Comparison of ENCODE assay signal across 30 cellular contexts in the genomic region with DNA sequence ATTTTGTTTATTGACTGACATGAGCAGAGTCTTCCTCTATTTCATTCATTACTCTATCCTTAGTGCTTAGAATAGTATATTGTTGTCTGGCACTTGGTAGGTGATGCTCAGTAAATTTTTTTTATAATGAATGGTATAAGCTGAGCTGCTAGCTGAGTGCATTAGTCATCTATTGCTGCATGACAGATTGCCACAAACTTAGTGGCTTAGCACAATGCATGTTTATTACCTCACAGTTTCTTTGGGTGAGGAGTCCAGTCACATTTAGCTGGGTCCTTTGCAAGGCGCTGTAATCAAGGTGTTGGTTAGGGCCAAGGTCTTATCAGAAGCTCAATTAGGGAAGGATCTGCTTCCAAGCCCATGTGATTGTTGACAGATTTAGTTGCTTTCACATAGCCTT. TPM values are rescaled to one million over a fixed set of nuclear protein-coding genes. Genes with fewer than 3 reads are reported as not detected.
DNase-seq lines count a peak whose midpoint lies in the region; ATAC-seq, FAIRE-seq and TF ChIP-seq lines count a peak whose summit lies in the region.
"Had no signal": no experiment of that assay in that cellular context is flagged by ENCODE, and none has a peak within 500 bp of the region (broad histone marks: within the 10 kb centered on the region; RNA-seq: fewer than 3 reads in every experiment).

No MANE protein-coding gene starts in this region.

- H3K27me3 ChIP-seq in ovary, result no peaks in the 10 kb centered on the region
- H3K27me3 ChIP-seq: BLaER1 treated with 17β-estradiol and CSF1 and Interleukin-3, amounts not matched to agents 10 nM and 100 nM; upper lobe of right lung had no signal

- no peak for TF ChIP-seq POLR2A in ovary (IDR thresholded peaks at IDR 0.05)

- no peak overlapping the region for H3K27ac ChIP-seq in ovary
- H3K27ac ChIP-seq: BLaER1 treated with 17β-estradiol and CSF1 and Interleukin-3, amounts not matched to agents 10 nM and 100 nM; HL-60; lower lobe of right lung; parathyroid adenoma; upper lobe of right lung had no signal

- no peak overlapping the region for H3K27ac Mint-ChIP-seq in activated naive CD4-positive, alpha-beta T cell treated with anti-CD3 and anti-CD28 coated beads, Interleukin-2, amount 50 U/mL, for 72 hours
- H3K27ac Mint-ChIP-seq: activated naive CD8-positive, alpha-beta T cell treated with anti-CD3 and anti-CD28 coated beads for 36 hours; activated T-helper 2 cell treated with anti-CD3 and anti-CD28 coated beads, Interferon-gamma antibody, Interleukin-2, Interleukin-4, amounts not matched to agents 10 μg/mL and 5 μg/mL and 100 μg/mL, durations not matched to agents 14 hours and 24 hours and 36 hours had no signal

- TF ChIP-seq CTCF in epithelial cell of esophagus (IDR thresholded peaks at IDR 0.05; ENCODE audit: insufficient read depth, low read depth, low read length, missing control alignments) (no peak), mucosa of descending colon (IDR thresholded peaks at IDR 0.05) (no peak), ovary (IDR thresholded peaks at IDR 0.05) (no peak)

- no peak for FAIRE-seq in urothelium cell line (lab: Jason Lieb, UNC)
- FAIRE-seq: HepG2, kidney had no signal

- H3K9me3 ChIP-seq in mucosa of descending colon, result no peaks in the 10 kb centered on the region
- no peaks in the 10 kb centered on the region for H3K9me3 ChIP-seq in ovary
- H3K9me3 ChIP-seq: HAP-1, lower lobe of right lung, upper lobe of right lung had no signal

- H3K36me3 ChIP-seq in mucosa of descending colon (ENCODE audit: low read depth), result no peaks in the 10 kb centered on the region
- no peaks in the 10 kb centered on the region for H3K36me3 ChIP-seq in ovary

- no peak overlapping the region for H3K4me3 ChIP-seq in epithelial cell of esophagus (ENCODE audit: low read length)
- H3K4me3 ChIP-seq in mucosa of descending colon, result no peak overlapping the region
- no peak overlapping the region for H3K4me3 ChIP-seq in ovary
- H3K4me3 ChIP-seq: BLaER1 treated with 17β-estradiol and CSF1 and Interleukin-3, amounts not matched to agents 10 nM and 100 nM; HAP-1; lower lobe of right lung; upper lobe of right lung had no signal

- H3K36me3 Mint-ChIP-seq in activated naive CD4-positive, alpha-beta T cell treated with anti-CD3 and anti-CD28 coated beads, Interleukin-2, amount 50 U/mL, for 72 hours, result peaks cover 0 to 11% of the 10 kb centered on the region in 2 donors

- peak; percentile 36 for ATAC-seq in mucosa of descending colon
- no peak for ATAC-seq in activated naive CD4-positive, alpha-beta T cell treated with anti-CD3 and anti-CD28 coated beads, Interleukin-2, amount 50 U/mL, for 72 hours
- no peak for ATAC-seq in GM18867 (IDR thresholded peaks at IDR 0.05; ENCODE audit: unreplicated experiment)
- ATAC-seq: HepG2, lower lobe of right lung, sciatic nerve, upper lobe of right lung had no signal

- H3K4me1 ChIP-seq in mucosa of descending colon (ENCODE audit: low read depth), result no peaks in the 10 kb centered on the region
- H3K4me1 ChIP-seq in ovary (ENCODE audit: insufficient read depth), result peaks cover 5% of the 10 kb centered on the region
- H3K4me1 ChIP-seq: upper lobe of right lung had no signal

- DNase-seq in ELR (ENCODE audit: low read depth), result peak; percentile 49
- DNase-seq in RKO (ENCODE audit: low spot score), result peak; percentile 33
- DNase-seq in epithelial cell of esophagus (ENCODE audit: low read depth), result peak; percentile 74
- no peak for DNase-seq in mucosa of descending colon
- no peak for DNase-seq in activated naive CD4-positive, alpha-beta T cell treated with anti-CD3 and anti-CD28 coated beads, Interleukin-2, amount 50 U/mL, for 72 hours (ENCODE audit: low spot score in 2 of 2)
- DNase-seq in ovary, result no peak
- no peak for DNase-seq in urothelium cell line (ENCODE audit: low spot score)
- DNase-seq: ACHN; activated CD4-positive, alpha-beta T cell treated with anti-CD3 and anti-CD28 coated beads, Interleukin-2, amount 50 U/mL, for 48 hours; activated CD8-positive, alpha-beta memory T cell treated with anti-CD3 and anti-CD28 coated beads, Interleukin-2, amount 50 U/mL, for 4 hours; activated naive CD8-positive, alpha-beta T cell treated with anti-CD3 and anti-CD28 coated beads for 36 hours; kidney; lower lobe of right lung; NCI-H1417; NCI-H2081; NCI-H345; NCI-H82; SHP77; substantia nigra; upper lobe of right lung had no signal

- intact Hi-C loops in mucosa of descending colon (cut with DNase I, micrococcal nuclease) (no loop called here), ovary (cut with DNase I) (no loop called here)

- no peaks in the 10 kb centered on the region for H3K9me3 Mint-ChIP-seq in activated naive CD4-positive, alpha-beta T cell treated with anti-CD3 and anti-CD28 coated beads, Interleukin-2, amount 50 U/mL, for 72 hours
- H3K9me3 Mint-ChIP-seq: activated naive CD8-positive, alpha-beta T cell treated with anti-CD3 and anti-CD28 coated beads for 36 hours; activated T-helper 2 cell treated with anti-CD3 and anti-CD28 coated beads, Interferon-gamma antibody, Interleukin-2, Interleukin-4, amounts not matched to agents 10 μg/mL and 5 μg/mL and 100 μg/mL, durations not matched to agents 14 hours and 24 hours and 36 hours had no signal

- WGBS in ovary, 3 donors, result 94 to 97% (median 96%) methylated on average over 1 of the region's 1 CpG

- TF ChIP-seq EP300 in ovary (IDR thresholded peaks at IDR 0.05), result no peak

RNA-seq across cellular contexts. Expression of gene SMAD5, which starts 23.1 kb away (rescaled TPM):
- 10 to 100 TPM; 39.7 to 79.8 (median 42.0) TPM for total RNA-seq in mucosa of descending colon
- 10 to 100 TPM in 1 of 2 donors, 1 to 10 TPM in 1; 5.8 to 12.1 TPM for total RNA-seq in activated naive CD4-positive, alpha-beta T cell treated with anti-CD3 and anti-CD28 coated beads, Interleukin-2, amount 50 U/mL, for 72 hours
- 100 to 1,000 TPM in 5 of 7 donors, 10 to 100 TPM in 2; 41.8 to 130 (median 112) TPM for total RNA-seq in ovary
- 10 to 100 TPM; 20.3 to 33.7 TPM for polyA plus RNA-seq in ovary

RNA-seq across cellular contexts. Expression of gene SMIM32, which starts 37.2 kb away (rescaled TPM):
- total RNA-seq in mucosa of descending colon, result 10 to 100 TPM in 1 of 3 donors, 1 to 10 TPM in 2; 1.3 to 14.4 (median 7.9) TPM
- not detected for total RNA-seq in activated naive CD4-positive, alpha-beta T cell treated with anti-CD3 and anti-CD28 coated beads, Interleukin-2, amount 50 U/mL, for 72 hours
- under 1 TPM in 1 of 7 donors, not detected in 6; 0.13 TPM for total RNA-seq in ovary
- polyA plus RNA-seq in ovary, result not detected
- total RNA-seq: activated naive CD8-positive, alpha-beta T cell treated with anti-CD3 and anti-CD28 coated beads for 36 hours; activated T-helper 2 cell treated with anti-CD3 and anti-CD28 coated beads, Interferon-gamma antibody, Interleukin-2, Interleukin-4, amounts not matched to agents 10 μg/mL and 5 μg/mL and 100 μg/mL, durations not matched to agents 14 hours and 24 hours and 36 hours; chondrocyte; lower lobe of right lung; sciatic nerve; upper lobe of right lung had no signal
- polyA plus RNA-seq: esophagus had no signal

Comparison
In these comparisons a context has a peak if more than half of its experiments do, and no peak if none do; other contexts are left out.
1. DNase-seq: peak in ELR (single experiment), RKO (single experiment) and epithelial cell of esophagus (single experiment); none in mucosa of descending colon (0 of 3), activated naive CD4-positive, alpha-beta T cell treated with anti-CD3 and anti-CD28 coated beads, Interleukin-2, amount 50 U/mL, for 72 hours (0 of 2), ovary (0 of 5) and urothelium cell line (single experiment).